19 cellular contexts compared by ENCODE assay signal in genomic region chr22:24997023-24997422, GRCh38. TPM values are rescaled to one million over a fixed set of nuclear protein-coding genes. Genes with fewer than 3 reads are reported as not detected.
DNase-seq lines count a peak whose midpoint lies in the region; ATAC-seq and TF ChIP-seq lines count a peak whose summit lies in the region.
"Had no signal": no experiment of that assay in that cellular context is flagged by ENCODE, and none has a peak within 500 bp of the region (broad histone marks: within the 10 kb centered on the region; RNA-seq: fewer than 3 reads in every experiment).

No MANE protein-coding gene starts in this region.

- H3K27ac ChIP-seq in HCT116 (ENCODE audit: low read depth, low read length) (no peak overlapping the region), hepatocyte (no peak overlapping the region), tibial artery (no peak overlapping the region)
- H3K27ac ChIP-seq: thoracic aorta had no signal

- DNase-seq in HCT116 (ENCODE audit: low read depth, low spot score), result no peak
- DNase-seq in SK-N-DZ (ENCODE audit: low spot score), result peak; percentile 16
- DNase-seq in hepatocyte (ENCODE audit: low spot score), result no peak
- DNase-seq in progenitor cell of endocrine pancreas (ENCODE audit: low spot score, unreplicated experiment), result no peak
- DNase-seq in NCI-H1436 (lab: John Stamatoyannopoulos, UW), result no peak
- no peak for DNase-seq in tibial artery
- DNase-seq in Kasumi-1 (lab: John Stamatoyannopoulos, UW), result no peak
- DNase-seq: DMS 273 treated with DMSO at 0.1 percent for 48 hours, left ventricle myocardium superior, naive B cell, NCI-H1092 treated with DMSO at 0.1 percent for 48 hours, NCI-H774 had no signal

- H3K9me2 ChIP-seq in HCT116 (ENCODE audit: insufficient read depth) (no peaks in the 10 kb centered on the region), hepatocyte (replicated peaks; ENCODE audit: insufficient read depth) (no peaks in the 10 kb centered on the region)

- ATAC-seq in HCT116, result no peak
- ATAC-seq in HG03442 (IDR thresholded peaks at IDR 0.05; ENCODE audit: unreplicated experiment), result no peak
- ATAC-seq: activated CD4-positive, CD25-positive, alpha-beta regulatory T cell treated with anti-CD3 and anti-CD28 coated beads, Interleukin-2, amount 50 U/mL, for 24 hours had no signal

- H3K4me3 ChIP-seq in HCT116 (replicated peaks in 1 of 2; ENCODE audit: low read depth in 1 of 2, low read length in 2 of 2) (no peak overlapping the region), hepatocyte (no peak overlapping the region), tibial artery (no peak overlapping the region)
- H3K4me3 ChIP-seq: adrenal gland, skin epidermis, thoracic aorta had no signal

- no peaks in the 10 kb centered on the region for H3K9me3 Mint-ChIP-seq in progenitor cell of endocrine pancreas (ENCODE audit: low read depth)
- H3K9me3 Mint-ChIP-seq: naive B cell had no signal

- no TSS peak for BruUV-seq in HCT116 (replicated peaks; lab: Mats Ljungman, UMichigan)

- no peaks in the 10 kb centered on the region for H3K36me3 ChIP-seq in HCT116 (ENCODE audit: control insufficient read depth in 1 of 2, insufficient read depth in 2 of 2, low read length in 2 of 2)
- no peaks in the 10 kb centered on the region for H3K36me3 ChIP-seq in hepatocyte (replicated peaks; ENCODE audit: insufficient read depth, low read depth)
- H3K36me3 ChIP-seq in tibial artery, result no peaks in the 10 kb centered on the region
- H3K36me3 ChIP-seq: adrenal gland, thoracic aorta had no signal

- TF ChIP-seq CTCF in HCT116 (IDR thresholded peaks at IDR 0.05 in 2 of 3, conservative IDR thresholded peaks at IDR 0.05 in 1 of 3; ENCODE audit: borderline replicate concordance in 1 of 3, insufficient read depth in 1 of 3, low read depth in 2 of 3, low read length in 2 of 3) (no peak), hepatocyte (IDR thresholded peaks at IDR 0.05; ENCODE audit: poor library complexity) (no peak), progenitor cell of endocrine pancreas (IDR thresholded peaks at IDR 0.05; ENCODE audit: unreplicated experiment) (no peak), tibial artery (IDR thresholded peaks at IDR 0.05) (no peak)

- CTCF ChIA-PET in HCT116 (lab: Charles Lee), result no interaction called here

- peak overlapping the region; percentile 78 for H3K4me2 ChIP-seq in HCT116 (ENCODE audit: low read length)
- peak overlapping the region; percentile 63 for H3K4me2 ChIP-seq in hepatocyte

- H3K79me2 ChIP-seq in HCT116 (ENCODE audit: insufficient read depth, low read length) (peaks cover 40% of the 10 kb centered on the region), hepatocyte (peaks cover 45% of the 10 kb centered on the region)

- no peaks in the 10 kb centered on the region for H3K27me3 Mint-ChIP-seq in progenitor cell of endocrine pancreas

- H3K9ac ChIP-seq in HCT116 (ENCODE audit: low read length), result peak overlapping the region; percentile 52; the same call in 1 of the 2 replicates

- RAD21 ChIA-PET in HCT116 (lab: Charles Lee; ENCODE audit: low non-redundant PET in 1 of 2, low total read pairs in 2 of 2, uncharacterized antibody in 2 of 2, unreplicated experiment in 2 of 2), result no interaction called here

- no peaks in the 10 kb centered on the region for H3K9me3 ChIP-seq in HCT116 (ENCODE audit: control insufficient read depth in 1 of 2, insufficient read depth in 1 of 2, low read depth in 1 of 2, low read length in 2 of 2)
- no peaks in the 10 kb centered on the region for H3K9me3 ChIP-seq in hepatocyte (ENCODE audit: low read depth)
- H3K9me3 ChIP-seq in tibial artery, result no peaks in the 10 kb centered on the region
- H3K9me3 ChIP-seq: adrenal gland, thoracic aorta had no signal

- H3K4me1 Mint-ChIP-seq in progenitor cell of endocrine pancreas (ENCODE audit: low read depth), result peaks cover 17% of the 10 kb centered on the region
- H3K4me1 Mint-ChIP-seq: naive B cell had no signal

- no peak overlapping the region for H3K4me3 Mint-ChIP-seq in progenitor cell of endocrine pancreas (ENCODE audit: low read depth)
- H3K4me3 Mint-ChIP-seq: naive B cell; T-helper 1 cell treated with Interleukin-12 subunit alpha and Interleukin-12 subunit beta and Interleukin-4 antibody, amounts not matched to agents 30 μg/mL and 1 μg/mL, for 36 hours had no signal

- H4K20me1 ChIP-seq in HCT116 (ENCODE audit: insufficient read depth) (0 out of 2 replicates have a peak, but pooled peaks cover 3% of the 10 kb centered on the region), hepatocyte (ENCODE audit: insufficient read depth, poor library complexity, severe bottlenecking) (peaks cover 9% of the 10 kb centered on the region)

- POLR2A ChIA-PET in HCT116 (lab: Charles Lee), result no interaction called here

- H3K4me1 ChIP-seq in HCT116 (ENCODE audit: control insufficient read depth in 1 of 2, insufficient read depth in 2 of 2, low read length in 2 of 2), result peaks cover 50 to 58% of the 10 kb centered on the region in 2 experiments
- H3K4me1 ChIP-seq in hepatocyte (ENCODE audit: insufficient read depth), result peaks cover 15% of the 10 kb centered on the region
- H3K4me1 ChIP-seq in tibial artery, result peaks cover 0 to 11% (median 6%) of the 10 kb centered on the region in 4 donors

- no peaks in the 10 kb centered on the region for H3K36me3 Mint-ChIP-seq in progenitor cell of endocrine pancreas (ENCODE audit: insufficient read depth)
- H3K36me3 Mint-ChIP-seq: naive B cell had no signal

- no peak for TF ChIP-seq POLR2A in HCT116 (IDR thresholded peaks at IDR 0.05; ENCODE audit: borderline replicate concordance, extremely low read depth, insufficient read depth, insufficient read length)

- H3K27ac Mint-ChIP-seq in progenitor cell of endocrine pancreas, result peak overlapping the region; percentile 72
- H3K27ac Mint-ChIP-seq: naive B cell had no signal

- no peak for TF ChIP-seq RAD21 in HCT116 (IDR thresholded peaks at IDR 0.05; ENCODE audit: low read depth)

- intact Hi-C loops in HCT116 (cut with micrococcal nuclease), result no loop called here
- intact Hi-C loops in tibial artery (cut with DNase I; ENCODE audit: low total_unique reads), result no loop called here

- no peaks in the 10 kb centered on the region for H3K27me3 ChIP-seq in HCT116 (ENCODE audit: insufficient read depth, low read length)
- H3K27me3 ChIP-seq in hepatocyte, result no peaks in the 10 kb centered on the region
- no peaks in the 10 kb centered on the region for H3K27me3 ChIP-seq in tibial artery
- H3K27me3 ChIP-seq: adrenal gland had no signal

- no peak overlapping the region for H2AFZ ChIP-seq in HCT116 (ENCODE audit: low read depth, low read length, poor library complexity, severe bottlenecking)
- no peak overlapping the region for H2AFZ ChIP-seq in hepatocyte

- 63% methylated on average over 6 of the region's 6 CpGs for whole genome bisulfite sequencing in hepatocyte (ENCODE audit: low lambda C conversion rate, missing lambda C conversion rate)

TF ChIP-seq in HCT116, 20 proteins besides CTCF, POLR2A, EP300 and RAD21:
- TF ChIP-seq ZFX (IDR thresholded peaks at IDR 0.05), result no peak
- 0 out of 2 replicates have a peak, but pooled peaks have one; percentile 6 for TF ChIP-seq SIN3A (IDR thresholded peaks at IDR 0.05; ENCODE audit: low read depth)

RNA-seq across cellular contexts. Expression of gene KIAA1671, which starts 44.5 kb away (rescaled TPM):
- total RNA-seq in HCT116 (2021; ENCODE audit: unreplicated experiment) (36.8 TPM), hepatocyte (24.1 and 26.5 TPM in 2 replicates), progenitor cell of endocrine pancreas (57.1 and 62.1 TPM in 2 replicates)
- polyA plus RNA-seq in HCT116 (2012), result 13.2 and 13.5 TPM in 2 replicates
- polyA plus RNA-seq in SK-N-DZ (2014; cell fraction: cytosol; rRNA removed), result 2.1 and 2.3 TPM in 2 replicates
- 0.45 and 1.3 TPM in 2 replicates for polyA plus RNA-seq in SK-N-DZ (2014; cell fraction: nucleus; rRNA removed)
- polyA plus RNA-seq in hepatocyte, result 7.0 and 8.1 TPM in 2 replicates

RNA-seq across cellular contexts. Expression of gene LHFPL7, which starts 50.5 kb away (rescaled TPM):
- total RNA-seq in HCT116 (2021; ENCODE audit: unreplicated experiment) (not detected), hepatocyte (not detected in 2 replicates), progenitor cell of endocrine pancreas (not detected in 2 replicates)
- polyA plus RNA-seq in HCT116 (2012), result 0.17 TPM in 1 of 2 replicates, not detected in the other
- polyA plus RNA-seq in SK-N-DZ (2014; cell fraction: cytosol; rRNA removed), result not detected in 2 replicates
- polyA plus RNA-seq in SK-N-DZ (2014; cell fraction: nucleus; rRNA removed), result not detected in 2 replicates
- polyA plus RNA-seq in hepatocyte, result not detected in 2 replicates
- total RNA-seq: adrenal gland, left ventricle myocardium superior, thoracic aorta had no signal
- polyA plus RNA-seq: adrenal gland, BJ had no signal
